In genomic region chr14:28298156-28298555, GRCh38 we compare ENCODE assay signal across 21 cellular contexts.
"Had no signal": no experiment of that assay in that cellular context is flagged by ENCODE, and none has a peak within 500 bp of the region (broad histone marks: within the 10 kb centered on the region; RNA-seq: fewer than 3 reads in every experiment).

No MANE protein-coding gene starts in this region.

- H3K36me3 ChIP-seq: colonic mucosa, spleen, tibial nerve, vagina had no signal

- H3K27me3 ChIP-seq: colonic mucosa, hepatocyte, spleen, tibial nerve, vagina had no signal

- H3K36me3 Mint-ChIP-seq: activated CD4-positive, alpha-beta memory T cell treated with anti-CD3 and anti-CD28 coated beads for 36 hours; activated naive CD8-positive, alpha-beta T cell treated with anti-CD3 and anti-CD28 coated beads for 36 hours; mesothelial cell of epicardium; T-cell had no signal

- H3K4me3 ChIP-seq: colonic mucosa, hepatocyte, lung, spleen, tibial nerve, vagina had no signal

- H3K9me3 Mint-ChIP-seq: mesothelial cell of epicardium had no signal

- ATAC-seq: activated CD4-positive, alpha-beta T cell treated with anti-CD3 and anti-CD28 coated beads for 36 hours; left lobe of liver; sciatic nerve; SK-N-SH treated with all-trans-retinoic acid at 6 μM for 48 hours; T-cell; WTC11 had no signal

- H3K4me1 Mint-ChIP-seq: activated CD4-positive, alpha-beta T cell treated with anti-CD3 and anti-CD28 coated beads for 36 hours; activated naive CD8-positive, alpha-beta T cell treated with anti-CD3 and anti-CD28 coated beads for 36 hours; mesothelial cell of epicardium; nephron progenitor cell; T-cell had no signal

- H3K27me3 Mint-ChIP-seq: activated CD4-positive, alpha-beta memory T cell treated with anti-CD3 and anti-CD28 coated beads for 36 hours; activated CD4-positive, alpha-beta T cell treated with anti-CD3 and anti-CD28 coated beads for 36 hours; activated naive CD8-positive, alpha-beta T cell treated with anti-CD3 and anti-CD28 coated beads for 36 hours; T-cell had no signal

- H3K9me3 ChIP-seq: colonic mucosa, vagina had no signal

- H3K27ac Mint-ChIP-seq: activated CD4-positive, alpha-beta memory T cell treated with anti-CD3 and anti-CD28 coated beads for 36 hours; activated CD4-positive, alpha-beta T cell treated with anti-CD3 and anti-CD28 coated beads for 36 hours; activated naive CD8-positive, alpha-beta T cell treated with anti-CD3 and anti-CD28 coated beads for 36 hours; mesothelial cell of epicardium; nephron progenitor cell; T-cell; WTC11 had no signal

- H3K4me1 ChIP-seq: colonic mucosa, spleen, tibial nerve, vagina had no signal

- H3K79me2 ChIP-seq: hepatocyte had no signal

- H3K4me3 Mint-ChIP-seq: activated CD4-positive, alpha-beta memory T cell treated with anti-CD3 and anti-CD28 coated beads for 36 hours; activated CD4-positive, alpha-beta T cell treated with anti-CD3 and anti-CD28 coated beads for 36 hours; activated naive CD8-positive, alpha-beta T cell treated with anti-CD3 and anti-CD28 coated beads for 36 hours; mesothelial cell of epicardium; nephron progenitor cell; T-cell; WTC11 had no signal

- H2AFZ ChIP-seq: hepatocyte had no signal

- H3K27ac ChIP-seq: colonic mucosa, hepatocyte, spleen, tibial nerve, vagina had no signal

- DNase-seq: activated CD4-positive, alpha-beta memory T cell treated with anti-CD3 and anti-CD28 coated beads for 36 hours; activated CD4-positive, alpha-beta T cell treated with anti-CD3 and anti-CD28 coated beads for 36 hours; activated naive CD4-positive, alpha-beta T cell; activated naive CD8-positive, alpha-beta T cell treated with anti-CD3 and anti-CD28 coated beads for 36 hours; aorta; colonic mucosa; nephron progenitor cell; spleen; stimulated activated CD8-positive, alpha-beta memory T cell treated with anti-CD3 and anti-CD28 coated beads, Interleukin-4, amount 100 ng/mL, for 48 hours; stimulated activated naive CD4-positive, alpha-beta T cell treated with Interleukin-2 at 50 U/mL for 16 hours; T-cell had no signal

- FAIRE-seq: islet of Langerhans had no signal

- H3K4me2 ChIP-seq: hepatocyte had no signal
